In genomic region chr9:893843-894420, GRCh38 we compare ENCODE assay signal across 8 cellular contexts. TPM values are rescaled to one million over a fixed set of nuclear protein-coding genes. Genes with fewer than 3 reads are reported as not detected.
DNase-seq lines count a peak whose midpoint lies in the region; ATAC-seq, FAIRE-seq and TF ChIP-seq lines count a peak whose summit lies in the region.

No MANE protein-coding gene starts in this region.

- no peaks in the 10 kb centered on the region for H4K20me1 ChIP-seq in keratinocyte (ENCODE audit: control insufficient read depth, extremely low read depth, insufficient read depth, low read length)

- H3K4me2 ChIP-seq in A549 (peak overlapping the region; percentile 61), keratinocyte (ENCODE audit: control insufficient read depth, extremely low read depth, insufficient read depth, low read depth, low read length) (peak overlapping the region; percentile 28)

- POLR2A ChIA-PET in A549 (lab: Yijun Ruan, JAX), result no interaction called here

- FAIRE-seq in A549 (lab: Jason Lieb, UNC) (peak; percentile 65), keratinocyte (lab: Jason Lieb, UNC) (peak; percentile 91)

- TF ChIP-seq CTCF in A549 (IDR thresholded peaks at IDR 0.05), result peak; percentile 86
- TF ChIP-seq CTCF in body of pancreas (IDR thresholded peaks at IDR 0.05), result peak; percentile 58 to 96 (median 90)
- TF ChIP-seq CTCF in keratinocyte (optimal IDR thresholded peaks at IDR 0.05 in 1 of 3, IDR thresholded peaks at IDR 0.05 in 1 of 3, conservative IDR thresholded peaks at IDR 0.05 in 1 of 3; ENCODE audit: extremely low read depth in 1 of 3, insufficient read depth in 2 of 3, low read length in 3 of 3), result peak; percentile 76 to 87 (median 76)

- CTCF ChIA-PET in A549 (lab: Yijun Ruan, JAX), result interaction anchor here (0.6 to 6.7 kb wide), 29 partner anchors 10 to 1238 kb away, joined by 3 to 64 read pairs (median 4); no protein-coding TSS in a partner anchor

- DNase-seq in A549 (ENCODE audit: low read depth in 1 of 2, low spot score in 1 of 2) (peak; percentile 58 to 74), NCI-H1694 (lab: John Stamatoyannopoulos, UW) (peak; percentile 72), T1000 (lab: John Stamatoyannopoulos, UW) (peak; percentile 6), body of pancreas (peak; percentile 72 to 84 (median 76)), keratinocyte (ENCODE audit: low read depth, low spot score) (peak; percentile 19)
- DNase-seq in stimulated activated CD4-positive, alpha-beta T cell treated with anti-CD3 and anti-CD28 coated beads, Interleukin-4, amount 100 ng/mL, for 1 hour, result peak; percentile 31

- intact Hi-C loops in body of pancreas (cut with DNase I), result loop anchor here (5.0 kb wide), 1 partner anchor 118 kb away; no protein-coding TSS in a partner anchor

- TF ChIP-seq POLR2A in A549 (IDR thresholded peaks at IDR 0.05; ENCODE audit: low read length) (no peak), body of pancreas (IDR thresholded peaks at IDR 0.05) (no peak)

- peak overlapping the region; percentile 25 for H2AFZ ChIP-seq in keratinocyte (ENCODE audit: control insufficient read depth, low read length)

- H3K27me3 ChIP-seq in body of pancreas, result no peaks in the 10 kb centered on the region
- no peaks in the 10 kb centered on the region for H3K27me3 ChIP-seq in keratinocyte (ENCODE audit: control insufficient read depth, extremely low read depth, insufficient read depth, low read length)

- no peak for TF ChIP-seq EP300 in A549 (IDR thresholded peaks at IDR 0.05)

- peak; percentile 94 to 96 for ATAC-seq in A549
- ATAC-seq in GM18502 (IDR thresholded peaks at IDR 0.05; ENCODE audit: poor library complexity, unreplicated experiment), result peak; percentile 99
- ATAC-seq in HG02870 (IDR thresholded peaks at IDR 0.05; ENCODE audit: unreplicated experiment), result peak; percentile 99
- ATAC-seq in body of pancreas, result peak; percentile 97

- dilution Hi-C loops in keratinocyte (cut with MboI; ENCODE audit: extremely low pct_ligation_motif_present, low sequenced_read_pairs), result no loop called here

- no peaks in the 10 kb centered on the region for H3K79me2 ChIP-seq in keratinocyte (ENCODE audit: control insufficient read depth, insufficient read depth, low read length)

- no peak overlapping the region for H3K9ac ChIP-seq in keratinocyte (ENCODE audit: control insufficient read depth, extremely low read depth, insufficient read depth, low read length)

- WGBS in A549 (ENCODE audit: missing lambda C conversion rate), result 12% methylated on average over 9 of the region's 9 CpGs
- WGBS in body of pancreas, 2 donors, result 6 to 7% methylated on average over 7 to 9 of the region's 9 CpGs

- H3K9me3 ChIP-seq in A549, result no peaks in the 10 kb centered on the region
- no peaks in the 10 kb centered on the region for H3K9me3 ChIP-seq in body of pancreas
- no peaks in the 10 kb centered on the region for H3K9me3 ChIP-seq in keratinocyte (ENCODE audit: control insufficient read depth, low read depth, low read length)

- no peaks in the 10 kb centered on the region for H3K4me1 ChIP-seq in A549
- H3K4me1 ChIP-seq in body of pancreas, result peaks cover 4% of the 10 kb centered on the region
- no peaks in the 10 kb centered on the region for H3K4me1 ChIP-seq in keratinocyte (ENCODE audit: control insufficient read depth, extremely low read depth, insufficient read depth, low read length)

- no peaks in the 10 kb centered on the region for H3K9me1 ChIP-seq in keratinocyte (ENCODE audit: control insufficient read depth, extremely low read depth, insufficient read depth, low read length)

- TF ChIP-seq RAD21 in A549 (conservative IDR thresholded peaks at IDR 0.05 in 1 of 2, IDR thresholded peaks at IDR 0.05 in 1 of 2), result peak; percentile 76 to 81

- H3K36me3 ChIP-seq in body of pancreas (replicated peaks in 1 of 2; ENCODE audit: insufficient read depth in 1 of 2, low read depth in 2 of 2) (no peaks in the 10 kb centered on the region), keratinocyte (ENCODE audit: control insufficient read depth in 2 of 2, extremely low read depth in 1 of 2, insufficient read depth in 2 of 2, low read length in 2 of 2) (no peaks in the 10 kb centered on the region)

- H3K4me3 ChIP-seq in A549 (no peak overlapping the region), body of pancreas (no peak overlapping the region), keratinocyte (ENCODE audit: control insufficient read depth in 2 of 3, extremely low read depth in 1 of 3, insufficient read depth in 2 of 3, low read depth in 1 of 3, low read length in 3 of 3) (no peak overlapping the region)

- H3K27ac ChIP-seq in A549 (no peak overlapping the region), body of pancreas (peak overlapping the region in 1 of 4 donors; percentile 7), keratinocyte (ENCODE audit: control insufficient read depth, insufficient read depth, low read length) (no peak overlapping the region)

TF ChIP-seq in A549, 52 proteins besides CTCF, POLR2A, EP300 and RAD21:
- TF ChIP-seq POLR2AphosphoS2 (conservative IDR thresholded peaks at IDR 0.05; ENCODE audit: low read length) (no peak), SMC3 (IDR thresholded peaks at IDR 0.05) (peak; percentile 91), NPAS2 (CRISPR knock-in tag; IDR thresholded peaks at IDR 0.05; ENCODE audit: borderline replicate concordance) (no peak)

RNA-seq across cellular contexts. Expression of gene DMRT1, which starts 52.4 kb away (rescaled TPM):
- polyA plus RNA-seq in A549 (2011; rRNA removed) (not detected in 2 replicates), A549 (2017; fragmentation: RNase III; extraction: RNeasy Plus Mini Kit Qiagen cat#74134 plus additional on column Dnase treatment) (not detected in 3 replicates), keratinocyte (not detected in 3 replicates)
- 0.01 TPM in 1 of 2 replicates, not detected in the other for polyA plus RNA-seq in A549 (2012; cell fraction: cytosol; rRNA removed)
- polyA plus RNA-seq in A549 (2012; cell fraction: nucleus; rRNA removed), result 0.04 TPM in 1 of 2 replicates, not detected in the other
- not detected in 2 replicates for polyA minus RNA-seq in A549 (2011; rRNA and poly(A)+ RNA removed)
- total RNA-seq in body of pancreas, result not detected
- polyA plus RNA-seq in keratinocyte (2011; ENCODE audit: low read depth), result not detected
- polyA plus RNA-seq in keratinocyte (2011; cell fraction: cytosol; rRNA removed), result not detected in 2 replicates
- not detected in 2 replicates for polyA plus RNA-seq in keratinocyte (2011; cell fraction: nucleus; rRNA removed)
- not detected in 2 replicates for polyA plus RNA-seq in keratinocyte (2012; ENCODE audit: low replicate concordance)
- not detected in 3 replicates for polyA minus RNA-seq in keratinocyte
- polyA minus RNA-seq in keratinocyte (2011; cell fraction: cytosol; rRNA and poly(A)+ RNA removed), result not detected
- not detected in 2 replicates for polyA minus RNA-seq in keratinocyte (2011; cell fraction: nucleus; rRNA and poly(A)+ RNA removed)

Comparison
In these comparisons a context has a peak if more than half of its experiments do, and no peak if none do; other contexts are left out.
1. DNase-seq: peak in every context shown above with its lines; median percentile 76 in body of pancreas; 72 in NCI-H1694; 66 in A549; 31 in stimulated activated CD4-positive, alpha-beta T cell treated with anti-CD3 and anti-CD28 coated beads, Interleukin-4, amount 100 ng/mL, for 1 hour; 19 in keratinocyte; 6 in T1000.